ENCODE assay signal across 9 cellular contexts in the genomic region with DNA sequence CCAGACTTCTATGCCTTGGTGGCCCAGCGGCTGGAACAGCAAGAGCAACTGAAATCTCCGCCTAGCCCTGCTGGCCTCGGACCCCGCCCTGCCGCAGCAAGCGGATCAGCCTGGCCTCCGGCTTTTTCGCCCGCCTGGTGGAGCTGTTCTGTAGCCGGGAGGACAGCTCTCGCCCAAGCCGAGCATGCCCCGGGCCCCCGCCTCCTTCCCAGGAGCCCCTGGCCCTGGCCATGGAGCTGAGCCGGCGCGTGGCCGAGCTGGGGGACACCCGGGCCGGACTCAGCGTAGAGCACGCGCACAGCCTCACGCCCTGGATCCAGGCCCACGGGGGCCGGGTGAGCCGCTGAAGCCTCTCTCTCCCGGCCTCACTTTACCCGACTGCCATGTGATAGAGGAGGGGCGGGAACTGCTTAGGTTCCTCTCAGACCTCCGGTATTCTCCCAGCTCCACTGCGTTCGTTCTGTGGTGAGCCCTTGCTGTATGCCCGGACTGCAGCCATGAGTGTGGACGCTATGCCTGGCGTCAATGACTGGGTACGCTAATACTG. TPM values are rescaled to one million over a fixed set of nuclear protein-coding genes. Genes with fewer than 3 reads are reported as not detected.
DNase-seq lines count a peak whose midpoint lies in the region; ATAC-seq and TF ChIP-seq lines count a peak whose summit lies in the region.
"Had no signal": no experiment of that assay in that cellular context is flagged by ENCODE, and none has a peak within 500 bp of the region (broad histone marks: within the 10 kb centered on the region; RNA-seq: fewer than 3 reads in every experiment).

No MANE protein-coding gene starts in this region.

- POLR2A ChIA-PET in OCI-LY7 (lab: Charles Lee): no interaction called here

- H3K27me3 ChIP-seq in adrenal gland: no peaks in the 10 kb centered on the region
- peaks cover 0 to 52% (median 10%) of the 10 kb centered on the region in 7 donors for H3K27me3 ChIP-seq in spleen (replicated peaks in 1 of 7)

- no peak for TF ChIP-seq POLR2A in adrenal gland (IDR thresholded peaks at IDR 0.05)
- no peak for TF ChIP-seq POLR2A in spleen (IDR thresholded peaks at IDR 0.05)

- no peaks in the 10 kb centered on the region for H3K36me3 ChIP-seq in adrenal gland (replicated peaks in 1 of 2)
- H3K36me3 ChIP-seq in spleen: no peaks in the 10 kb centered on the region
- H3K36me3 ChIP-seq in OCI-LY7 (ENCODE audit: insufficient read depth, low read length): no peaks in the 10 kb centered on the region

- intact Hi-C loops in adrenal gland (cut with DNase I): no loop called here
- intact Hi-C loops in spleen (cut with DNase I; ENCODE audit: low total_unique reads): no loop called here
- intact Hi-C loops in OCI-LY7 (cut with micrococcal nuclease; ENCODE audit: unreplicated experiment): no loop called here

- peak; percentile 25 to 52 (median 40) for TF ChIP-seq CTCF in adrenal gland (IDR thresholded peaks at IDR 0.05)
- peak in 5 of 11 experiments; percentile 7 to 43 (median 24) for TF ChIP-seq CTCF in spleen (IDR thresholded peaks at IDR 0.05 in 8 of 11, conservative IDR thresholded peaks at IDR 0.05 in 3 of 11)
- TF ChIP-seq CTCF in OCI-LY7 (conservative IDR thresholded peaks at IDR 0.05; ENCODE audit: low read length): no peak

- DNase-seq in activated CD4-positive, alpha-beta T cell treated with anti-CD3 and anti-CD28 coated beads, Interleukin-2, amount 50 U/mL, for 48 hours: peak; percentile 4 to 24
- DNase-seq in activated CD4-positive, alpha-beta T cell treated with anti-CD3 and anti-CD28 coated beads for 1 hour: no peak
- DNase-seq in adrenal gland (peak; percentile 59 to 83 (median 72)), iPS DF 19.7 (ENCODE audit: low read depth, low spot score) (peak; percentile 38), spleen (peak; percentile 77), OCI-LY7 (ENCODE audit: low spot score) (no peak)
- DNase-seq: DND-41 had no signal

- CTCF ChIA-PET in OCI-LY7 (lab: Charles Lee; ENCODE audit: unreplicated experiment): no interaction called here

- peak overlapping the region in 2 of 4 donors; percentile 28 to 54 for H3K4me3 ChIP-seq in adrenal gland
- peak overlapping the region in 4 of 8 donors; percentile 8 to 55 (median 21) for H3K4me3 ChIP-seq in spleen
- H3K4me3 ChIP-seq in OCI-LY7 (ENCODE audit: low read depth, low read length, poor library complexity, severe bottlenecking): no peak overlapping the region

- WGBS in adrenal gland, 4 donors: 3 to 57% (median 7%) methylated on average over 5 to 37 of the region's 37 CpGs
- WGBS in spleen, 5 donors: 13 to 22% (median 15%) methylated on average over 23 to 37 of the region's 37 CpGs

- no peaks in the 10 kb centered on the region for H3K9me2 ChIP-seq in OCI-LY7 (ENCODE audit: insufficient read depth, low read length)

- H3K4me2 ChIP-seq in OCI-LY7 (ENCODE audit: low read length): no peak overlapping the region

- H3K9me3 ChIP-seq in adrenal gland (replicated peaks in 1 of 3) (no peaks in the 10 kb centered on the region), spleen (no peaks in the 10 kb centered on the region), OCI-LY7 (ENCODE audit: low read length) (no peaks in the 10 kb centered on the region)

- no peaks in the 10 kb centered on the region for H3K4me1 ChIP-seq in adrenal gland (replicated peaks in 1 of 2)
- peaks cover 0 to 4% (median 0%) of the 10 kb centered on the region in 6 donors for H3K4me1 ChIP-seq in spleen
- H3K4me1 ChIP-seq in OCI-LY7 (ENCODE audit: insufficient read depth, low read length, poor library complexity, severe bottlenecking): no peaks in the 10 kb centered on the region

- no peak overlapping the region for H2AFZ ChIP-seq in OCI-LY7 (ENCODE audit: low read length)

- H3K79me2 ChIP-seq in OCI-LY7 (ENCODE audit: insufficient read depth, low read depth, low read length): no peaks in the 10 kb centered on the region

- no TSS peak for BruUV-seq in OCI-LY7 (replicated peaks; lab: Mats Ljungman, UMichigan)

- H4K20me1 ChIP-seq in OCI-LY7 (ENCODE audit: insufficient read depth, low read length): no peaks in the 10 kb centered on the region

- H3K27ac ChIP-seq in adrenal gland (no peak overlapping the region), spleen (no peak overlapping the region), OCI-LY7 (ENCODE audit: low read depth, low read length, poor library complexity, severe bottlenecking) (no peak overlapping the region)

- ATAC-seq in HG03354 (IDR thresholded peaks at IDR 0.05; ENCODE audit: poor library complexity, severe bottlenecking, unreplicated experiment) (no peak), HG03045 (IDR thresholded peaks at IDR 0.05; ENCODE audit: unreplicated experiment) (no peak)

RNA-seq across cellular contexts. Expression of gene MRPL3, which starts 24.1 kb away (rescaled TPM):
- total RNA-seq in adrenal gland: 10 to 100 TPM; 48.4 to 96.1 (median 70.6) TPM
- polyA plus RNA-seq in adrenal gland: 100 to 1,000 TPM in 1 of 3 donors, 10 to 100 TPM in 2; 50.0 to 195 (median 62.6) TPM
- total RNA-seq in spleen: 10 to 100 TPM; 39.9 to 60.2 (median 52.7) TPM
- 10 to 100 TPM; 46.7 to 66.9 (median 52.6) TPM for polyA plus RNA-seq in spleen
- 121 and 135 TPM in 2 replicates for total RNA-seq in OCI-LY7 (2014; rRNA removed; shearing (Covaris generic))
- 126 and 133 TPM in 2 replicates for total RNA-seq in OCI-LY7 (2022)

Comparison
In these comparisons a context has a peak if more than half of its experiments do, and no peak if none do; other contexts are left out.
1. DNase-seq: peak in activated CD4-positive, alpha-beta T cell treated with anti-CD3 and anti-CD28 coated beads, Interleukin-2, amount 50 U/mL, for 48 hours (2 of 2), adrenal gland (7 of 7), iPS DF 19.7 (single experiment) and spleen (single experiment); none in activated CD4-positive, alpha-beta T cell treated with anti-CD3 and anti-CD28 coated beads for 1 hour (single experiment) and OCI-LY7 (single experiment).